In the genomic region with DNA sequence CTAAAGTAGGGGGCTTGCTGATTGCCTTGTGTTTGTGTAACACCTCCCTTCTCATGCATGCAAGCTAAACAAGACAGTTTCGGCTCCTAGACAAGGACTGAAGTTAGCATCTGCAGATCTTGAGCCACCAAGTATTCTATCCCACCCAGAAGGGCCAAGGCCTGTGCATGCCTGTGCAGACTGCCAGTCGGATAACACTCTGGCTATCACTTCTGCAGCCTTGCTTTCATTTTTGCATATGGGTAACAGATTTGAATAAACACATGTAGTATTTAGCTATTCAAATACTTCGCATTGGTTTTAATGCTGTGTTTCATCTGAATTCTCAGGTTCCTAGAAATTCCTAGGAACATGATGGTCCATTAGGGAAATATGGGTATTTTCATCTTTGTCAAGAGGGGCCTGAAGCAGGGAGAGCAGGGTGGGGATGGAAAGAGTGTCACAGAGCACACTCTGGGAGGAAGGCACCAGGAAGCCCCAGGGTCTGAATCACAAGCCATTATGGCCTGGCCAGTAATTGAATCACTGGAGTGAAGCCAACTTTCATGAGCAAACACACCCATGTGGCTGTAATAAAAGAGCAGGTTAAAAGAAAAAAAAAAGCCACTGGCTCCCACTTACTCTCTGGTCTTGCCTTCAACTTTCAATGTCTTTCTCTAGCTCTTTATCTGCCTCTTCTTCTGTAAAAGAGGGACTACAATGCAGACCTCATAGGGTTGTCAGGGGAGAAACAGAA, we compare ENCODE assay signal across 8 cellular contexts. TPM values are rescaled to one million over a fixed set of nuclear protein-coding genes. Genes with fewer than 3 reads are reported as not detected.
DNase-seq lines count a peak whose midpoint lies in the region; ATAC-seq and TF ChIP-seq lines count a peak whose summit lies in the region.

No MANE protein-coding gene starts in this region.

- DNase-seq in AG04450 (ENCODE audit: low read depth, low spot score) (peak; percentile 37), KBM-7 (peak; percentile 60), RPMI8226 (peak; percentile 88), foreskin keratinocyte (peak in 1 of 2 donors; percentile 79), MV-4-11 (lab: John Stamatoyannopoulos, UW) (no peak), T-helper 9 cell (no peak)
- DNase-seq in naive thymus-derived CD4-positive, alpha-beta T cell = no peak
- DNase-seq in activated naive CD4-positive, alpha-beta T cell treated with anti-CD3 and anti-CD28 coated beads, Interleukin-2, amount 10 ng/mL, durations not matched to agents 7 days and 5 days = no peak

- TF ChIP-seq CTCF in AG04450 (IDR thresholded peaks at IDR 0.05; ENCODE audit: low read depth, low read length) (no peak), foreskin keratinocyte (conservative IDR thresholded peaks at IDR 0.05) (no peak)

- POLR2A ChIA-PET in AG04450 (lab: Yijun Ruan, JAX) = interaction anchor here (0.7 kb wide), 1 partner anchor 25 kb away, joined by 4 read pairs; no protein-coding TSS in a partner anchor
- POLR2A ChIA-PET in naive thymus-derived CD4-positive, alpha-beta T cell (lab: Charles Lee) = no interaction called here

- H3K27me3 Mint-ChIP-seq in naive thymus-derived CD4-positive, alpha-beta T cell = peaks cover 0 to 7% (median 0%) of the 10 kb centered on the region in 5 donors
- H3K27me3 Mint-ChIP-seq in activated naive CD4-positive, alpha-beta T cell treated with anti-CD3 and anti-CD28 coated beads, Interleukin-2, amount 10 ng/mL, durations not matched to agents 7 days and 5 days = peaks cover 15% of the 10 kb centered on the region

- H3K27ac ChIP-seq in AG04450 (ENCODE audit: low read depth, low read length) (no peak overlapping the region), foreskin keratinocyte (peak overlapping the region; percentile 62)
- no peak overlapping the region for H3K27ac ChIP-seq in naive thymus-derived CD4-positive, alpha-beta T cell (ENCODE audit: low read depth, low read length)

- intact Hi-C loops in naive thymus-derived CD4-positive, alpha-beta T cell (cut with micrococcal nuclease) = no loop called here

- no peaks in the 10 kb centered on the region for H3K36me3 ChIP-seq in naive thymus-derived CD4-positive, alpha-beta T cell (ENCODE audit: control insufficient read depth in 2 of 3, insufficient read depth in 3 of 3, low read length in 3 of 3)

- H3K4me3 ChIP-seq in AG04450 (ENCODE audit: low read depth, low read length) = no peak overlapping the region
- no peak overlapping the region for H3K4me3 ChIP-seq in naive thymus-derived CD4-positive, alpha-beta T cell (ENCODE audit: low read length)

- H3K27me3 ChIP-seq in AG04450 (ENCODE audit: control insufficient read depth, insufficient read depth, low read length) (no peaks in the 10 kb centered on the region), foreskin keratinocyte (no peaks in the 10 kb centered on the region)
- no peaks in the 10 kb centered on the region for H3K27me3 ChIP-seq in naive thymus-derived CD4-positive, alpha-beta T cell (ENCODE audit: control insufficient read depth in 2 of 2, insufficient read depth in 2 of 2, low read length in 2 of 2)

- H3K36me3 Mint-ChIP-seq in naive thymus-derived CD4-positive, alpha-beta T cell = no peaks in the 10 kb centered on the region
- no peaks in the 10 kb centered on the region for H3K36me3 Mint-ChIP-seq in activated naive CD4-positive, alpha-beta T cell treated with anti-CD3 and anti-CD28 coated beads, Interleukin-2, amount 10 ng/mL, durations not matched to agents 7 days and 5 days

- peaks cover 0 to 5% (median 0%) of the 10 kb centered on the region in 7 donors for H3K4me1 Mint-ChIP-seq in naive thymus-derived CD4-positive, alpha-beta T cell
- H3K4me1 Mint-ChIP-seq in activated naive CD4-positive, alpha-beta T cell treated with anti-CD3 and anti-CD28 coated beads, Interleukin-2, amount 10 ng/mL, durations not matched to agents 7 days and 5 days = peaks cover 8% of the 10 kb centered on the region

- CTCF ChIA-PET in AG04450 (lab: Charles Lee) = interaction anchor here (0.9 to 3.6 kb wide), 3 partner anchors 47 to 178 kb away, joined by 4 to 17 read pairs (median 5); no protein-coding TSS in a partner anchor
- CTCF ChIA-PET in naive thymus-derived CD4-positive, alpha-beta T cell (lab: Charles Lee) = no interaction called here
- CTCF ChIA-PET in activated naive CD4-positive, alpha-beta T cell treated with anti-CD3 and anti-CD28 coated beads, Interleukin-2, amount 10 ng/mL, durations not matched to agents 7 days and 5 days (lab: Charles Lee) = interaction anchor here (0.6 kb wide), 1 partner anchor 45 kb away, joined by 3 read pairs; no protein-coding TSS in a partner anchor

- H3K9me3 ChIP-seq in AG04450 (ENCODE audit: control insufficient read depth, insufficient read depth, low read length) = no peaks in the 10 kb centered on the region
- H3K9me3 ChIP-seq in naive thymus-derived CD4-positive, alpha-beta T cell (ENCODE audit: control insufficient read depth in 2 of 3, low read length in 3 of 3) = no peaks in the 10 kb centered on the region

- H3K9me3 Mint-ChIP-seq in naive thymus-derived CD4-positive, alpha-beta T cell = no peaks in the 10 kb centered on the region
- H3K9me3 Mint-ChIP-seq in activated naive CD4-positive, alpha-beta T cell treated with anti-CD3 and anti-CD28 coated beads, Interleukin-2, amount 10 ng/mL, durations not matched to agents 7 days and 5 days = no peaks in the 10 kb centered on the region

- in situ Hi-C loops in KBM-7 (cut with MboI; ENCODE audit: low pct_unique_long_range_greater_than_20kb, low sequenced_read_pairs) = no loop called here

- no peak overlapping the region for H3K4me3 Mint-ChIP-seq in naive thymus-derived CD4-positive, alpha-beta T cell
- H3K4me3 Mint-ChIP-seq in activated naive CD4-positive, alpha-beta T cell treated with anti-CD3 and anti-CD28 coated beads, Interleukin-2, amount 10 ng/mL, durations not matched to agents 7 days and 5 days = no peak overlapping the region

- peaks cover 51% of the 10 kb centered on the region for H3K4me1 ChIP-seq in foreskin keratinocyte
- no peaks in the 10 kb centered on the region for H3K4me1 ChIP-seq in naive thymus-derived CD4-positive, alpha-beta T cell (ENCODE audit: control insufficient read depth in 2 of 2, insufficient read depth in 2 of 2, low read length in 2 of 2)

- peak; percentile 66 for ATAC-seq in foreskin keratinocyte
- no peak for ATAC-seq in naive thymus-derived CD4-positive, alpha-beta T cell

- H3K27ac Mint-ChIP-seq in naive thymus-derived CD4-positive, alpha-beta T cell = no peak overlapping the region
- H3K27ac Mint-ChIP-seq in activated naive CD4-positive, alpha-beta T cell treated with anti-CD3 and anti-CD28 coated beads, Interleukin-2, amount 10 ng/mL, durations not matched to agents 7 days and 5 days = no peak overlapping the region

RNA-seq across cellular contexts. Expression of a gene that starts 28.2 kb away (rescaled TPM):
- polyA plus RNA-seq in AG04450 (2011; rRNA removed) = 33.7 and 41.8 TPM in 2 replicates
- polyA minus RNA-seq in AG04450 (2011; rRNA and poly(A)+ RNA removed) = 12.3 and 14.6 TPM in 2 replicates
- total RNA-seq in foreskin keratinocyte = 99.9 and 107 TPM in 2 replicates
- 115 and 131 TPM in 2 replicates for polyA plus RNA-seq in foreskin keratinocyte
- 10 to 100 TPM; 15.0 to 70.4 (median 24.2) TPM for total RNA-seq in naive thymus-derived CD4-positive, alpha-beta T cell
- polyA plus RNA-seq in naive thymus-derived CD4-positive, alpha-beta T cell = 1 to 10 TPM; 7.0 to 8.3 TPM

Comparison
In these comparisons a context has a peak if more than half of its experiments do, and no peak if none do; other contexts are left out.
1. DNase-seq: peak in AG04450 (single experiment), KBM-7 (single experiment) and RPMI8226 (single experiment); none in MV-4-11 (single experiment), naive thymus-derived CD4-positive, alpha-beta T cell (0 of 9), T-helper 9 cell (single experiment) and activated naive CD4-positive, alpha-beta T cell treated with anti-CD3 and anti-CD28 coated beads, Interleukin-2, amount 10 ng/mL, durations not matched to agents 7 days and 5 days (single experiment).